10 cellular contexts compared by ENCODE assay signal in genomic region chr22:41830174-41830573, GRCh38. TPM values are rescaled to one million over a fixed set of nuclear protein-coding genes. Genes with fewer than 3 reads are reported as not detected.
DNase-seq lines count a peak whose midpoint lies in the region; ATAC-seq and TF ChIP-seq lines count a peak whose summit lies in the region.
"Had no signal": no experiment of that assay in that cellular context is flagged by ENCODE, and none has a peak within 500 bp of the region (broad histone marks: within the 10 kb centered on the region; RNA-seq: fewer than 3 reads in every experiment).

No MANE protein-coding gene starts in this region.

- WGBS in mesendoderm (ENCODE audit: extremely low coverage, insufficient coverage, low lambda C conversion rate) = no CpG with 5 or more reads among the region's 3 CpGs

- H2BK120ac ChIP-seq in mesendoderm (ENCODE audit: low read depth, low read length) = no peak overlapping the region

- H3K4ac ChIP-seq in mesendoderm (ENCODE audit: low read depth, low read length) = no peak overlapping the region

- no peak for ATAC-seq in DND-41 (ENCODE audit: insufficient read depth, low read depth)
- no peak for ATAC-seq in GM21825 (IDR thresholded peaks at IDR 0.05; ENCODE audit: unreplicated experiment)

- H3K4me3 ChIP-seq in DND-41 (ENCODE audit: low read depth in 1 of 2, low read length in 2 of 2) (no peak overlapping the region), mesendoderm (ENCODE audit: low read length) (no peak overlapping the region)
- H3K4me3 ChIP-seq: lung had no signal

- no peak overlapping the region for H3K18ac ChIP-seq in mesendoderm (ENCODE audit: low read length)

- no peaks in the 10 kb centered on the region for H3K9me3 ChIP-seq in DND-41 (ENCODE audit: insufficient read depth, low read length, severe bottlenecking)

- no peak overlapping the region for H2BK15ac ChIP-seq in mesendoderm (replicated peaks; ENCODE audit: low read depth)

- no peak overlapping the region for H4K8ac ChIP-seq in mesendoderm (ENCODE audit: low read depth, low read length)

- H3K79me1 ChIP-seq in mesendoderm (ENCODE audit: low read length) = peaks cover 2% of the 10 kb centered on the region

- H3K27ac ChIP-seq in C4-2B (peak overlapping the region; percentile 17; the same call in 1 of the 2 replicates), DND-41 (ENCODE audit: low read length) (peak overlapping the region; percentile 71), mesendoderm (ENCODE audit: low read depth, low read length) (no peak overlapping the region)

- H3K56ac ChIP-seq in mesendoderm (ENCODE audit: low read length) = no peak overlapping the region

- H4K20me1 ChIP-seq in DND-41 (ENCODE audit: insufficient read depth, low read length) = peaks cover 14% of the 10 kb centered on the region; the same call in 1 of the 2 replicates

- H3K4me1 ChIP-seq in DND-41 (ENCODE audit: insufficient read depth, low read length) (peaks cover 29% of the 10 kb centered on the region), mesendoderm (ENCODE audit: control insufficient read depth, low read depth, low read length) (peaks cover 8% of the 10 kb centered on the region)

- H3K4me2 ChIP-seq in DND-41 (ENCODE audit: insufficient read depth, low read length) = no peak overlapping the region
- H3K4me2 ChIP-seq in mesendoderm (ENCODE audit: low read length) = no peak overlapping the region

- TF ChIP-seq CTCF in C4-2B (conservative IDR thresholded peaks at IDR 0.05) (no peak), DND-41 (IDR thresholded peaks at IDR 0.05; ENCODE audit: borderline replicate concordance, extremely low read depth, low read length, poor library complexity, severe bottlenecking) (peak; percentile 53)

- H3K27me3 ChIP-seq in DND-41 (ENCODE audit: insufficient read depth, low read length, poor library complexity) = no peaks in the 10 kb centered on the region
- no peaks in the 10 kb centered on the region for H3K27me3 ChIP-seq in mesendoderm (ENCODE audit: insufficient read depth, low read length, poor library complexity)

- no peak overlapping the region for H2AFZ ChIP-seq in DND-41 (ENCODE audit: low read depth, low read length)

- no peak overlapping the region for H4K5ac ChIP-seq in mesendoderm (ENCODE audit: low read length)

- H3K36me3 ChIP-seq in DND-41 (ENCODE audit: insufficient read depth, low read length) (peaks cover 30% of the 10 kb centered on the region), mesendoderm (ENCODE audit: control insufficient read depth, insufficient read depth, low read length) (no peaks in the 10 kb centered on the region)

- DNase-seq in DND-41 (peak; percentile 46), RKO (ENCODE audit: low spot score) (peak; percentile 24), left kidney (ENCODE audit: low read depth, low spot score) (peak; percentile 16), NCI-H1092 (lab: John Stamatoyannopoulos, UW) (no peak), mesendoderm (no peak)
- DNase-seq: activated T-cell treated with anti-CD3 and anti-CD28 coated beads, Interleukin-2, amount 50 U/mL, for 48 hours; NCI-H2227 treated with DMSO at 0.1 percent for 48 hours had no signal

- H3K79me2 ChIP-seq in DND-41 (ENCODE audit: insufficient read depth, low read length) (peaks cover 39% of the 10 kb centered on the region), mesendoderm (ENCODE audit: control insufficient read depth, insufficient read depth, low read length) (peaks cover 16% of the 10 kb centered on the region)

- no peak overlapping the region for H2AK5ac ChIP-seq in mesendoderm (ENCODE audit: low read length)

- no peak overlapping the region for H3K9ac ChIP-seq in DND-41 (ENCODE audit: low read depth, low read length)
- H3K9ac ChIP-seq in mesendoderm (ENCODE audit: low read length) = no peak overlapping the region

- H2BK5ac ChIP-seq in mesendoderm (ENCODE audit: low read length) = no peak overlapping the region

- no peak overlapping the region for H3K23ac ChIP-seq in mesendoderm (ENCODE audit: low read length)

RNA-seq across cellular contexts. Expression of gene SREBF2, which starts 2.7 kb away (rescaled TPM):
- 83.8 TPM for polyA plus RNA-seq in mesendoderm (2013, experiment 1 of 2)
- 84.9 TPM for polyA plus RNA-seq in mesendoderm (2013, experiment 2 of 2)

RNA-seq across cellular contexts. Expression of gene CCDC134, which starts 29.7 kb away (rescaled TPM):
- 8.3 TPM for polyA plus RNA-seq in mesendoderm (2013, experiment 1 of 2)
- polyA plus RNA-seq in mesendoderm (2013, experiment 2 of 2) = 8.0 TPM

Comparison
In these comparisons a context has a peak if more than half of its experiments do, and no peak if none do; other contexts are left out.
1. DNase-seq: peak in DND-41 (single experiment), RKO (single experiment) and left kidney (single experiment); none in NCI-H1092 (single experiment) and mesendoderm (single experiment).